8 cellular contexts compared by ENCODE assay signal in the genomic region with DNA sequence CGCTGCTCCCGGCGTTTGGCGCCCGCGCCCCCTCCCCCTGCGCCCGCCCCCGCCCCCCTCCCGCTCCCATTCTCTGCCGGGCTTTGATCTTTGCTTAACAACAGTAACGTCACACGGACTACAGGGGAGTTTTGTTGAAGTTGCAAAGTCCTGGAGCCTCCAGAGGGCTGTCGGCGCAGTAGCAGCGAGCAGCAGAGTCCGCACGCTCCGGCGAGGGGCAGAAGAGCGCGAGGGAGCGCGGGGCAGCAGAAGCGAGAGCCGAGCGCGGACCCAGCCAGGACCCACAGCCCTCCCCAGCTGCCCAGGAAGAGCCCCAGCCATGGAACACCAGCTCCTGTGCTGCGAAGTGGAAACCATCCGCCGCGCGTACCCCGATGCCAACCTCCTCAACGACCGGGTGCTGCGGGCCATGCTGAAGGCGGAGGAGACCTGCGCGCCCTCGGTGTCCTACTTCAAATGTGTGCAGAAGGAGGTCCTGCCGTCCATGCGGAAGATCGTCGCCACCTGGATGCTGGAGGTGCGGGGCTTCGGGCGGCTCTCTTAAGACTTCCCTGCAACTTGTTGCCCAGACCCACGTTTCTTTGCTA. TPM values are rescaled to one million over a fixed set of nuclear protein-coding genes. Genes with fewer than 3 reads are reported as not detected.
DNase-seq lines count a peak whose midpoint lies in the region; ATAC-seq and TF ChIP-seq lines count a peak whose summit lies in the region.

A gene (plus strand): TSS at position 162 of the 587 bp plus-strand sequence. CDS start 158 bp downstream, at position 320.

- H3K27ac ChIP-seq in muscle layer of duodenum (ENCODE audit: low read length) (peak within 1 kb of the TSS; percentile 60), thoracic aorta (peak within 1 kb of the TSS; percentile 88 to 90)

- H3K27me3 ChIP-seq in muscle layer of duodenum (ENCODE audit: low read depth, low read length) (no peaks in the 10 kb centered on the region), thoracic aorta (replicated peaks; ENCODE audit: insufficient read depth) (no peaks in the 10 kb centered on the region)

- H3K27ac Mint-ChIP-seq in activated CD8-positive, alpha-beta T cell treated with anti-CD3 and anti-CD28 coated beads, Interleukin-2, amount 10 ng/mL, durations not matched to agents 7 days and 5 days = no peak within 1 kb of the TSS

- H3K36me3 ChIP-seq in muscle layer of duodenum (ENCODE audit: control insufficient read depth in 1 of 2, insufficient read depth in 2 of 2, low read length in 2 of 2) (no peaks in the 10 kb centered on the region), thoracic aorta (peaks cover 10% of the 10 kb centered on the region)

- H3K36me3 Mint-ChIP-seq in activated CD8-positive, alpha-beta T cell treated with anti-CD3 and anti-CD28 coated beads, Interleukin-2, amount 10 ng/mL, durations not matched to agents 7 days and 5 days (ENCODE audit: low read depth) = no peaks in the 10 kb centered on the region

- CTCF ChIA-PET in activated CD8-positive, alpha-beta T cell treated with anti-CD3 and anti-CD28 coated beads, Interleukin-2, amount 10 ng/mL, durations not matched to agents 7 days and 5 days (lab: Charles Lee) = no interaction called here

- H3K9me3 ChIP-seq in muscle layer of duodenum (ENCODE audit: control insufficient read depth in 1 of 2, low read length in 2 of 2) (no peaks in the 10 kb centered on the region), thoracic aorta (no peaks in the 10 kb centered on the region)

- peaks cover 22% of the 10 kb centered on the region for H3K4me1 Mint-ChIP-seq in activated CD8-positive, alpha-beta T cell treated with anti-CD3 and anti-CD28 coated beads, Interleukin-2, amount 10 ng/mL, durations not matched to agents 7 days and 5 days (ENCODE audit: low read depth)

- POLR2A ChIA-PET in activated CD8-positive, alpha-beta T cell treated with anti-CD3 and anti-CD28 coated beads, Interleukin-2, amount 10 ng/mL, durations not matched to agents 7 days and 5 days (lab: Charles Lee) = no interaction called here

- peak within 1 kb of the TSS; percentile 57 for H3K4me3 Mint-ChIP-seq in activated CD8-positive, alpha-beta T cell treated with anti-CD3 and anti-CD28 coated beads, Interleukin-2, amount 10 ng/mL, durations not matched to agents 7 days and 5 days

- no peaks in the 10 kb centered on the region for H3K9me3 Mint-ChIP-seq in activated CD8-positive, alpha-beta T cell treated with anti-CD3 and anti-CD28 coated beads, Interleukin-2, amount 10 ng/mL, durations not matched to agents 7 days and 5 days (ENCODE audit: insufficient read depth)

- H3K27me3 Mint-ChIP-seq in activated CD8-positive, alpha-beta T cell treated with anti-CD3 and anti-CD28 coated beads, Interleukin-2, amount 10 ng/mL, durations not matched to agents 7 days and 5 days (ENCODE audit: low read depth) = peaks cover 38% of the 10 kb centered on the region

- H3K4me3 ChIP-seq in muscle layer of duodenum (ENCODE audit: low read depth in 1 of 2, low read length in 2 of 2) (peak within 1 kb of the TSS; percentile 71 to 74), thoracic aorta (peak within 1 kb of the TSS; percentile 97)

- DNase-seq in SIG-M5 treated with dmso at 0.1 percent for 504 hours (lab: John Stamatoyannopoulos, UW; ENCODE audit: unreplicated experiment) (peak; percentile 74), SIG-M5 (lab: John Stamatoyannopoulos, UW) (no peak), NCI-H2196 (lab: John Stamatoyannopoulos, UW; ENCODE audit: unreplicated experiment) (peak; percentile 39), fibroblast of peridontal ligament (ENCODE audit: extremely low read depth) (peak; percentile 94), thoracic aorta (ENCODE audit: low spot score) (peak; percentile 34)
- DNase-seq in activated CD8-positive, alpha-beta T cell treated with anti-CD3 and anti-CD28 coated beads, Interleukin-2, amount 10 ng/mL, durations not matched to agents 7 days and 5 days = peak; percentile 38

- peak; percentile 37 for TF ChIP-seq CTCF in thoracic aorta (IDR thresholded peaks at IDR 0.05)

- H3K4me1 ChIP-seq in muscle layer of duodenum (ENCODE audit: control insufficient read depth in 1 of 2, insufficient read depth in 2 of 2, low read length in 2 of 2) (peaks cover 4 to 74% of the 10 kb centered on the region in 2 donors), thoracic aorta (ENCODE audit: control insufficient read depth in 1 of 2, low read depth in 2 of 2) (peaks cover 38 to 61% of the 10 kb centered on the region in 2 donors)

- no peak for ATAC-seq in activated CD8-positive, alpha-beta T cell treated with anti-CD3 and anti-CD28 coated beads, Interleukin-2, amount 10 ng/mL, durations not matched to agents 7 days and 5 days
- no peak for ATAC-seq in thoracic aorta (ENCODE audit: insufficient number of reproducible peaks, low FRiP score, low read depth)
- ATAC-seq in HG03521 (IDR thresholded peaks at IDR 0.05; ENCODE audit: unreplicated experiment) = no peak

RNA-seq across cellular contexts. Expression of the gene that starts here (rescaled TPM):
- under 1 TPM in 1 of 2 experiments, not detected in 1; 0.68 TPM for total RNA-seq in activated CD8-positive, alpha-beta T cell treated with anti-CD3 and anti-CD28 coated beads, Interleukin-2, amount 10 ng/mL, durations not matched to agents 7 days and 5 days
- 100 to 1,000 TPM; 109 to 142 TPM for total RNA-seq in thoracic aorta

Comparison
In these comparisons a context has a peak if more than half of its experiments do, and no peak if none do; other contexts are left out.
1. RNA of the gene that starts here (total RNA-seq): 109 to 142 TPM in thoracic aorta; 0.68 TPM in activated CD8-positive, alpha-beta T cell treated with anti-CD3 and anti-CD28 coated beads, Interleukin-2, amount 10 ng/mL, durations not matched to agents 7 days and 5 days; every median in the first group is over 10 times any median in the second.
2. Peak in DNase-seq in activated CD8-positive, alpha-beta T cell treated with anti-CD3 and anti-CD28 coated beads, Interleukin-2, amount 10 ng/mL, durations not matched to agents 7 days and 5 days; RNA of the gene not detected or under 1 TPM.